ENCODE assay signal across 13 cellular contexts in the genomic region with DNA sequence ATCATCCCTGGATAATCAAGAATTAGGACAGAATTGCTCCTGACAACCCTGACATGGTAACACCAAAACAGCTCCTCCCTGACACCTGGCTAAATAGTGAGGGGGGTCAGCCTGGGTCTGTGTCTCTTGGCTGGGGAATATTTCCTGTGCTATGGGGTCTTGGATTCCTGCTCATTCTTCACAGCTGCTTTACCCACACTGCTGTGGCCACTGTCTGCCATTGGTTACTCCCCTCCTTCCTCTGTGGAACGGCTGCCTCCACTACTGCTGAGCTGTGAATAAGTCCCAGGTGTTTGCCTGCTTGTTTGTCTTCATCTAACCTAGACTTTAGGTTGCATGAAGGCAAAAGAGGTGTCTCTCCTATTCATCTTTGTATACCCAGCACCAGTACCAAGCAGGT. TPM values are rescaled to one million over a fixed set of nuclear protein-coding genes. Genes with fewer than 3 reads are reported as not detected.
DNase-seq lines count a peak whose midpoint lies in the region; ATAC-seq and TF ChIP-seq lines count a peak whose summit lies in the region.
"Had no signal": no experiment of that assay in that cellular context is flagged by ENCODE, and none has a peak within 500 bp of the region (broad histone marks: within the 10 kb centered on the region; RNA-seq: fewer than 3 reads in every experiment).

No MANE protein-coding gene starts in this region.

- H3K27ac Mint-ChIP-seq in activated CD4-positive, alpha-beta memory T cell treated with anti-CD3 and anti-CD28 coated beads, Interleukin-2, amount 10 ng/mL, durations not matched to agents 7 days and 5 days = peak overlapping the region; percentile 41
- peak overlapping the region; percentile 56 to 99 (median 88) for H3K27ac Mint-ChIP-seq in naive thymus-derived CD8-positive, alpha-beta T cell

- ATAC-seq in HG03432 (IDR thresholded peaks at IDR 0.05; ENCODE audit: unreplicated experiment) (peak; percentile 21), GM19351 (IDR thresholded peaks at IDR 0.05; ENCODE audit: unreplicated experiment) (no peak), heart right ventricle (no peak)
- no peak for ATAC-seq in naive thymus-derived CD8-positive, alpha-beta T cell

- POLR2A ChIA-PET in activated CD4-positive, alpha-beta memory T cell treated with anti-CD3 and anti-CD28 coated beads, Interleukin-2, amount 10 ng/mL, durations not matched to agents 7 days and 5 days (lab: Charles Lee) = interaction anchor here (0.9 to 1.3 kb wide), 3 partner anchors 34 to 205 kb away, joined by 3 to 4 read pairs (median 3); a partner anchor contains a TSS
- POLR2A ChIA-PET in naive thymus-derived CD8-positive, alpha-beta T cell (lab: Charles Lee) = interaction anchor here (2.1 to 4.9 kb wide), 2 partner anchors 20 to 35 kb away, joined by 4 to 59 read pairs; a partner anchor contains a TSS

- H2AFZ ChIP-seq in trophoblast cell (ENCODE audit: insufficient read depth, low read length, poor library complexity) = no peak overlapping the region

- no peak for DNase-seq in activated CD4-positive, alpha-beta memory T cell treated with anti-CD3 and anti-CD28 coated beads, Interleukin-2, amount 10 ng/mL, durations not matched to agents 7 days and 5 days
- no peak for DNase-seq in naive thymus-derived CD8-positive, alpha-beta T cell
- no peak for DNase-seq in heart right ventricle
- DNase-seq in effector CD4-positive, alpha-beta T cell = no peak
- no peak for DNase-seq in trophoblast cell
- DNase-seq: activated T-cell treated with anti-CD3 and anti-CD28 coated beads, Interleukin-2, amount 50 U/mL, for 1 hour; erythroblast; NCI-H2171; substantia nigra had no signal

- CTCF ChIA-PET in activated CD4-positive, alpha-beta memory T cell treated with anti-CD3 and anti-CD28 coated beads, Interleukin-2, amount 10 ng/mL, durations not matched to agents 7 days and 5 days (lab: Charles Lee) = interaction anchor here (1.0 to 1.9 kb wide), 3 partner anchors 10 to 75 kb away, joined by 3 to 5 read pairs (median 4); a partner anchor contains a TSS

- H3K79me1 ChIP-seq in trophoblast cell (ENCODE audit: low read length) = no peaks in the 10 kb centered on the region

- H3K14ac ChIP-seq in trophoblast cell (ENCODE audit: low read length) = no peak overlapping the region

- peaks cover 13% of the 10 kb centered on the region for H3K79me2 ChIP-seq in DOHH2 (ENCODE audit: control insufficient read depth, low read length)
- H3K79me2 ChIP-seq in trophoblast cell (ENCODE audit: control insufficient read depth, insufficient read depth, low read length, poor library complexity) = no peaks in the 10 kb centered on the region

- H3K27ac ChIP-seq in DOHH2 (ENCODE audit: low read depth, low read length) (peak overlapping the region; percentile 98), heart right ventricle (peak overlapping the region in 3 of 10 donors; percentile 63 to 85 (median 79)), trophoblast cell (ENCODE audit: low read depth, low read length) (no peak overlapping the region)
- H3K27ac ChIP-seq: right atrium auricular region had no signal

- WGBS in heart right ventricle, 2 donors = 65 to 72% methylated on average over 1 of the region's 1 CpG
- WGBS in trophoblast cell (ENCODE audit: extremely low coverage, insufficient coverage, insufficient read length) = no CpG with 5 or more reads among the region's 1 CpG

- H3K4me1 ChIP-seq in DOHH2 (ENCODE audit: control insufficient read depth, low read length) = peaks cover 89% of the 10 kb centered on the region
- H3K4me1 ChIP-seq in heart right ventricle = peaks cover 0 to 55% (median 4%) of the 10 kb centered on the region in 9 donors
- H3K4me1 ChIP-seq in trophoblast cell (ENCODE audit: control insufficient read depth in 1 of 2, insufficient read depth in 2 of 2, low read length in 2 of 2) = peaks cover 0 to 4% of the 10 kb centered on the region in 2 experiments
- H3K4me1 ChIP-seq: right atrium auricular region had no signal

- intact Hi-C loops in heart right ventricle (cut with DNase I) = loop anchor here in 1 of 10 donors (5.0 kb wide), 1 partner anchor 33 kb away; a partner anchor contains a TSS

- peaks cover 22% of the 10 kb centered on the region for H3K9me3 Mint-ChIP-seq in activated CD4-positive, alpha-beta memory T cell treated with anti-CD3 and anti-CD28 coated beads, Interleukin-2, amount 10 ng/mL, durations not matched to agents 7 days and 5 days
- peaks cover 0 to 9% (median 0%) of the 10 kb centered on the region in 9 donors for H3K9me3 Mint-ChIP-seq in naive thymus-derived CD8-positive, alpha-beta T cell

- H3K4me3 Mint-ChIP-seq in activated CD4-positive, alpha-beta memory T cell treated with anti-CD3 and anti-CD28 coated beads, Interleukin-2, amount 10 ng/mL, durations not matched to agents 7 days and 5 days = no peak overlapping the region
- H3K4me3 Mint-ChIP-seq in naive thymus-derived CD8-positive, alpha-beta T cell = peak overlapping the region in 7 of 10 donors; percentile 34 to 52 (median 49)

- H3K4me3 ChIP-seq in DOHH2 (ENCODE audit: low read length) = peak overlapping the region; percentile 56
- H3K4me3 ChIP-seq in heart right ventricle = no peak overlapping the region
- no peak overlapping the region for H3K4me3 ChIP-seq in trophoblast cell (ENCODE audit: low read depth, low read length)
- H3K4me3 ChIP-seq: right atrium auricular region had no signal

- H4K20me1 ChIP-seq in DOHH2 (ENCODE audit: control insufficient read depth, insufficient read depth, low read depth, low read length) = no peaks in the 10 kb centered on the region

- TF ChIP-seq CTCF in DOHH2 (IDR thresholded peaks at IDR 0.05; ENCODE audit: low read depth, low read length, poor library complexity, severe bottlenecking) = no peak
- TF ChIP-seq CTCF in heart right ventricle (IDR thresholded peaks at IDR 0.05) = no peak

- H3K36me3 ChIP-seq in DOHH2 (ENCODE audit: control insufficient read depth, low read length) = peaks cover 4% of the 10 kb centered on the region; the same call in 1 of the 2 replicates
- H3K36me3 ChIP-seq in heart right ventricle = no peaks in the 10 kb centered on the region
- H3K36me3 ChIP-seq in trophoblast cell (ENCODE audit: control insufficient read depth in 1 of 2, insufficient read depth in 2 of 2, low read length in 2 of 2) = no peaks in the 10 kb centered on the region
- H3K36me3 ChIP-seq: right atrium auricular region had no signal

- H3K4me1 Mint-ChIP-seq in activated CD4-positive, alpha-beta memory T cell treated with anti-CD3 and anti-CD28 coated beads, Interleukin-2, amount 10 ng/mL, durations not matched to agents 7 days and 5 days = peaks cover 31% of the 10 kb centered on the region
- peaks cover 19 to 41% (median 33%) of the 10 kb centered on the region in 4 donors for H3K4me1 Mint-ChIP-seq in naive thymus-derived CD8-positive, alpha-beta T cell

- H3K9me2 ChIP-seq in DOHH2 (replicated peaks; ENCODE audit: control insufficient read depth, low read length) = no peaks in the 10 kb centered on the region

- peaks cover 36% of the 10 kb centered on the region for H3F3A ChIP-seq in DOHH2 (ENCODE audit: control insufficient read depth, insufficient read depth)

- H3K27me3 ChIP-seq in DOHH2 (ENCODE audit: control insufficient read depth, low read length) = no peaks in the 10 kb centered on the region
- no peaks in the 10 kb centered on the region for H3K27me3 ChIP-seq in heart right ventricle
- no peaks in the 10 kb centered on the region for H3K27me3 ChIP-seq in trophoblast cell (ENCODE audit: insufficient read depth, low read length)
- H3K27me3 ChIP-seq: right atrium auricular region had no signal

- no peak overlapping the region for H3K4ac ChIP-seq in trophoblast cell (ENCODE audit: low read depth, low read length)

- H4K12ac ChIP-seq in trophoblast cell (ENCODE audit: low read depth, low read length) = no peak overlapping the region

- H2BK5ac ChIP-seq in trophoblast cell (ENCODE audit: low read depth, low read length, poor library complexity) = no peak overlapping the region

- no peak overlapping the region for H3K9ac ChIP-seq in trophoblast cell (ENCODE audit: low read length)

- H4K8ac ChIP-seq in trophoblast cell (ENCODE audit: low read depth, low read length) = no peak overlapping the region

- no peak overlapping the region for H2BK12ac ChIP-seq in trophoblast cell (ENCODE audit: low read length)

- peaks cover 22% of the 10 kb centered on the region for H3K36me3 Mint-ChIP-seq in activated CD4-positive, alpha-beta memory T cell treated with anti-CD3 and anti-CD28 coated beads, Interleukin-2, amount 10 ng/mL, durations not matched to agents 7 days and 5 days (ENCODE audit: low read depth)
- no peaks in the 10 kb centered on the region for H3K36me3 Mint-ChIP-seq in naive thymus-derived CD8-positive, alpha-beta T cell

- H3K4me2 ChIP-seq in DOHH2 (ENCODE audit: low read length) = peak overlapping the region; percentile 75
- no peak overlapping the region for H3K4me2 ChIP-seq in trophoblast cell (ENCODE audit: low read length)

- no peak overlapping the region for H4K91ac ChIP-seq in trophoblast cell (ENCODE audit: low read depth, low read length)

- no peaks in the 10 kb centered on the region for H3K9me3 ChIP-seq in DOHH2 (ENCODE audit: control insufficient read depth, insufficient read depth, low read length)
- peaks cover 0 to 8% (median 0%) of the 10 kb centered on the region in 11 donors for H3K9me3 ChIP-seq in heart right ventricle
- no peaks in the 10 kb centered on the region for H3K9me3 ChIP-seq in trophoblast cell (ENCODE audit: insufficient read depth, low read depth, low read length)
- H3K9me3 ChIP-seq: right atrium auricular region had no signal

- no peak overlapping the region for H2BK120ac ChIP-seq in trophoblast cell (ENCODE audit: insufficient read depth, low read length, poor library complexity)

- no peak overlapping the region for H3K18ac ChIP-seq in trophoblast cell (ENCODE audit: low read length)

- H3K27me3 Mint-ChIP-seq in activated CD4-positive, alpha-beta memory T cell treated with anti-CD3 and anti-CD28 coated beads, Interleukin-2, amount 10 ng/mL, durations not matched to agents 7 days and 5 days = no peaks in the 10 kb centered on the region
- H3K27me3 Mint-ChIP-seq in naive thymus-derived CD8-positive, alpha-beta T cell = no peaks in the 10 kb centered on the region

- H2AK5ac ChIP-seq in trophoblast cell (ENCODE audit: low read length) = no peak overlapping the region

- H3K23ac ChIP-seq in trophoblast cell (ENCODE audit: low read length) = no peak overlapping the region

RNA-seq across cellular contexts. Expression of a gene that starts 33.9 kb away (rescaled TPM):
- total RNA-seq in activated CD4-positive, alpha-beta memory T cell treated with anti-CD3 and anti-CD28 coated beads, Interleukin-2, amount 10 ng/mL, durations not matched to agents 7 days and 5 days = under 1 TPM; 0.60 to 0.90 TPM
- total RNA-seq in naive thymus-derived CD8-positive, alpha-beta T cell = 1 to 10 TPM in 1 of 2 experiments, under 1 TPM in 1; 0.96 to 1.7 TPM
- polyA plus RNA-seq in naive thymus-derived CD8-positive, alpha-beta T cell = under 1 TPM in 2 of 3 donors, not detected in 1; 0.11 to 0.65 TPM
- 100 to 1,000 TPM in 9 of 10 donors, 10 to 100 TPM in 1; 93.3 to 156 (median 140) TPM for total RNA-seq in heart right ventricle
- 10 to 100 TPM in 1 of 2 donors, 1 to 10 TPM in 1; 6.2 to 35.0 TPM for polyA plus RNA-seq in heart right ventricle
- 0.03 TPM in 2 replicates for polyA plus RNA-seq in trophoblast cell (2013)

RNA-seq across cellular contexts. Expression of a gene that starts 48.8 kb away (rescaled TPM):
- 100 to 1,000 TPM; 121 to 127 TPM for total RNA-seq in activated CD4-positive, alpha-beta memory T cell treated with anti-CD3 and anti-CD28 coated beads, Interleukin-2, amount 10 ng/mL, durations not matched to agents 7 days and 5 days
- total RNA-seq in naive thymus-derived CD8-positive, alpha-beta T cell = 10 to 100 TPM; 92.4 to 95.4 TPM
- 10 to 100 TPM; 25.6 to 49.0 (median 29.0) TPM for polyA plus RNA-seq in naive thymus-derived CD8-positive, alpha-beta T cell
- 100 to 1,000 TPM in 8 of 10 donors, 10 to 100 TPM in 2; 78.3 to 215 (median 152) TPM for total RNA-seq in heart right ventricle
- polyA plus RNA-seq in heart right ventricle = 10 to 100 TPM in 1 of 2 donors, 1 to 10 TPM in 1; 9.9 to 83.5 TPM
- polyA plus RNA-seq in trophoblast cell (2013) = 250 and 268 TPM in 2 replicates

Comparison
In these comparisons a context has a peak if more than half of its experiments do, and no peak if none do; other contexts are left out.
1. RNA of a gene that starts 33.9 kb away (total RNA-seq): 93.3 to 156 TPM in heart right ventricle; 0.96 to 1.7 TPM in naive thymus-derived CD8-positive, alpha-beta T cell and 0.60 to 0.90 TPM in activated CD4-positive, alpha-beta memory T cell treated with anti-CD3 and anti-CD28 coated beads, Interleukin-2, amount 10 ng/mL, durations not matched to agents 7 days and 5 days; every median in the first group is over 10 times any median in the second.